In the genomic region with DNA sequence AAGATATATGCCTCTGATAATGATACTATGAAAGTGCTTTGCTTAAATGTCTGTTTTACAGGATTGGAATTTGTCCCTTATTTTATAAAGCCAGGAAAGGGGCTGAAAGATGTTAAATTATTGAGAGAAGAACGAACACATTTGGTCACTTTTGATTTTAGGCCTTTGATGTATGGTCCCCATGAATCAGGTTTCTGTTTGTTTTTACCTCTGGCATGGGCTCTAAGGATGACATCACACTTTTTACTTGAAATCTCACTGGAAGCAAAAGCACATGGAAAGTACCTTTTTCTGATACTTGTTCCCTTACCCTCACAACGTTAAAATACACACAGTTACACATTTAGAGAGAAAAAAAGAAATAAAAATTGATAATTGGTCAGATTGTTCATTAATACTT, we compare ENCODE assay signal across 9 cellular contexts. TPM values are rescaled to one million over a fixed set of nuclear protein-coding genes. Genes with fewer than 3 reads are reported as not detected.
A peak's percentile ranks its signal among the peaks of the same experiment; 100 is the strongest.
DNase-seq lines count a peak whose midpoint lies in the region; ATAC-seq and TF ChIP-seq lines count a peak whose summit lies in the region.
"Had no signal": no experiment of that assay in that cellular context is flagged by ENCODE, and none has a peak within 500 bp of the region (broad histone marks: within the 10 kb centered on the region; RNA-seq: fewer than 3 reads in every experiment).

No MANE protein-coding gene starts in this region.

- TF ChIP-seq CTCF in GM10266 (IDR thresholded peaks at IDR 0.05; ENCODE audit: control insufficient read depth, insufficient read depth, low read depth, missing control alignments) (no peak), PC-3 (conservative IDR thresholded peaks at IDR 0.05; ENCODE audit: low read depth, low read length) (no peak)

- CTCF ChIA-PET in PC-3 (lab: Charles Lee): no interaction called here

- no peaks in the 10 kb centered on the region; the same call in 1 of the 2 replicates for H3K36me3 ChIP-seq in PC-3 (ENCODE audit: low read depth, low read length)

- H3K9me3 Mint-ChIP-seq in effector memory CD8-positive, alpha-beta T cell: no peaks in the 10 kb centered on the region

- peak overlapping the region; percentile 87 to 91 for H3K27ac Mint-ChIP-seq in effector memory CD8-positive, alpha-beta T cell

- H3K4me1 ChIP-seq in PC-3 (ENCODE audit: insufficient read depth, low read length): peaks cover 36% of the 10 kb centered on the region

- peaks cover 27% of the 10 kb centered on the region for H3K36me3 Mint-ChIP-seq in effector memory CD8-positive, alpha-beta T cell (ENCODE audit: insufficient read depth)

- H3K9ac ChIP-seq in PC-3 (ENCODE audit: low read length): no peak overlapping the region

- no peaks in the 10 kb centered on the region for H3K27me3 Mint-ChIP-seq in effector memory CD8-positive, alpha-beta T cell

- peak overlapping the region; percentile 45; the same call in 1 of the 2 replicates for H3K4me2 ChIP-seq in PC-3 (ENCODE audit: low read length)

- peak; percentile 29 for DNase-seq in A172 (ENCODE audit: low spot score)
- DNase-seq in GM10266 (ENCODE audit: extremely low spot score): peak; percentile 50
- peak; percentile 56 for DNase-seq in PC-3
- DNase-seq in effector memory CD8-positive, alpha-beta T cell: no peak
- no peak for DNase-seq in NCI-H2107 treated with DMSO at 0.1 percent for 48 hours (lab: John Stamatoyannopoulos, UW; ENCODE audit: unreplicated experiment)
- no peak for DNase-seq in NCI-H2227 treated with DMSO at 0.1 percent for 48 hours (lab: John Stamatoyannopoulos, UW)
- DNase-seq in OCI-M2 (lab: John Stamatoyannopoulos, UW; ENCODE audit: unreplicated experiment): no peak
- DNase-seq: activated gamma-delta T cell had no signal

- H3K27ac ChIP-seq in PC-3 (ENCODE audit: low read length): peak overlapping the region; percentile 3; the same call in 1 of the 2 replicates

- intact Hi-C loops in PC-3 (cut with micrococcal nuclease): no loop called here

- H3K4me3 ChIP-seq in PC-3 (ENCODE audit: low read length): no peak overlapping the region

- ATAC-seq in PC-3: peak; percentile 55
- ATAC-seq in effector memory CD8-positive, alpha-beta T cell (replicated peaks): peak; percentile 15
- no peak for ATAC-seq in GM21381 (IDR thresholded peaks at IDR 0.05; ENCODE audit: unreplicated experiment)

- POLR2A ChIA-PET in PC-3 (lab: Charles Lee; ENCODE audit: unreplicated experiment): no interaction called here

- H3K79me2 ChIP-seq in PC-3 (ENCODE audit: low read length): peaks cover 99% of the 10 kb centered on the region

- H2AFZ ChIP-seq in PC-3 (ENCODE audit: low read length): no peak overlapping the region

- H3F3A ChIP-seq in PC-3 (ENCODE audit: low read length, unreplicated experiment): no peaks in the 10 kb centered on the region

- BruUV-seq in PC-3 (replicated peaks; lab: Mats Ljungman, UMichigan): no TSS peak

- H3K9me3 ChIP-seq in PC-3 (ENCODE audit: low read length): no peaks in the 10 kb centered on the region

- peak overlapping the region; percentile 77 to 87 for H3K4me3 Mint-ChIP-seq in effector memory CD8-positive, alpha-beta T cell

- peaks cover 64 to 84% of the 10 kb centered on the region in 2 donors for H3K4me1 Mint-ChIP-seq in effector memory CD8-positive, alpha-beta T cell (ENCODE audit: low read depth in 2 of 2)

- H3K27me3 ChIP-seq in PC-3 (ENCODE audit: low read length): no peaks in the 10 kb centered on the region

- peaks cover 9% of the 10 kb centered on the region for H4K20me1 ChIP-seq in PC-3 (ENCODE audit: low read length)

- H3K9me2 ChIP-seq in PC-3 (replicated peaks; ENCODE audit: low read length): no peaks in the 10 kb centered on the region

RNA-seq across cellular contexts. Expression of a gene that starts 6.9 kb away (rescaled TPM):
- total RNA-seq in A172 (2014; rRNA removed; shearing (Covaris generic)): 34.4 and 36.1 TPM in 2 replicates
- 22.4 and 26.7 TPM in 2 replicates for total RNA-seq in PC-3 (2014; rRNA removed)

Comparison
In these comparisons a context has a peak if more than half of its experiments do, and no peak if none do; other contexts are left out.
1. DNase-seq: peak in A172 (single experiment), GM10266 (single experiment) and PC-3 (single experiment); none in effector memory CD8-positive, alpha-beta T cell (0 of 3), NCI-H2107 treated with DMSO at 0.1 percent for 48 hours (single experiment), NCI-H2227 treated with DMSO at 0.1 percent for 48 hours (single experiment) and OCI-M2 (single experiment).